Comparison of ENCODE assay signal across 9 cellular contexts in genomic region chr14:61438860-61439765, GRCh38.
A peak's percentile ranks its signal among the peaks of the same experiment; 100 is the strongest.
DNase-seq lines count a peak whose midpoint lies in the region; ATAC-seq and TF ChIP-seq lines count a peak whose summit lies in the region.
"Had no signal": no experiment of that assay in that cellular context is flagged by ENCODE, and none has a peak within 500 bp of the region (broad histone marks: within the 10 kb centered on the region; RNA-seq: fewer than 3 reads in every experiment).

No MANE protein-coding gene starts in this region.

- H3K4me3 Mint-ChIP-seq in CD4-positive, alpha-beta T cell = peak overlapping the region; percentile 72
- peak overlapping the region; percentile 84 for H3K4me3 Mint-ChIP-seq in activated naive CD8-positive, alpha-beta T cell treated with anti-CD3 and anti-CD28 coated beads, Interleukin-2, amount 10 ng/mL, durations not matched to agents 7 days and 5 days
- H3K4me3 Mint-ChIP-seq: nephron had no signal

- TF ChIP-seq CTCF in CD4-positive, alpha-beta T cell (IDR thresholded peaks at IDR 0.05) = no peak
- no peak for TF ChIP-seq CTCF in hepatocyte (IDR thresholded peaks at IDR 0.05; ENCODE audit: poor library complexity)
- no peak for TF ChIP-seq CTCF in spleen (IDR thresholded peaks at IDR 0.05 in 8 of 11, conservative IDR thresholded peaks at IDR 0.05 in 3 of 11)

- H3K4me1 ChIP-seq in hepatocyte (ENCODE audit: insufficient read depth) = peaks cover 6% of the 10 kb centered on the region
- peaks cover 35 to 100% (median 70%) of the 10 kb centered on the region in 6 donors for H3K4me1 ChIP-seq in spleen

- H3K27me3 ChIP-seq in CD4-positive, alpha-beta T cell (ENCODE audit: control insufficient read depth, insufficient read depth, low read length) = no peaks in the 10 kb centered on the region
- H3K27me3 ChIP-seq in hepatocyte (no peaks in the 10 kb centered on the region), spleen (replicated peaks in 1 of 7) (no peaks in the 10 kb centered on the region)

- peak overlapping the region; percentile 61 for H3K4me2 ChIP-seq in hepatocyte

- no peaks in the 10 kb centered on the region for H3K9me3 ChIP-seq in CD4-positive, alpha-beta T cell (ENCODE audit: control insufficient read depth, low read length)
- no peaks in the 10 kb centered on the region for H3K9me3 ChIP-seq in hepatocyte (ENCODE audit: low read depth)
- no peaks in the 10 kb centered on the region for H3K9me3 ChIP-seq in spleen

- 32% methylated on average over 12 of the region's 12 CpGs for WGBS in hepatocyte (ENCODE audit: low lambda C conversion rate, missing lambda C conversion rate)
- WGBS in spleen, 5 donors = 20 to 31% (median 24%) methylated on average over 12 of the region's 12 CpGs

- no peaks in the 10 kb centered on the region for H3K27me3 Mint-ChIP-seq in CD4-positive, alpha-beta T cell
- H3K27me3 Mint-ChIP-seq in activated naive CD8-positive, alpha-beta T cell treated with anti-CD3 and anti-CD28 coated beads, Interleukin-2, amount 10 ng/mL, durations not matched to agents 7 days and 5 days = no peaks in the 10 kb centered on the region

- no peak for TF ChIP-seq POLR2A in spleen (IDR thresholded peaks at IDR 0.05)

- DNase-seq in CD4-positive, alpha-beta T cell = peak in 4 of 10 experiments; percentile 16 to 46 (median 24)
- DNase-seq in NCI-H2029 (lab: John Stamatoyannopoulos, UW) (peak; percentile 94), hepatocyte (ENCODE audit: low spot score) (peak; percentile 51), spleen (no peak)
- DNase-seq in activated naive CD8-positive, alpha-beta T cell treated with anti-CD3 and anti-CD28 coated beads, Interleukin-2, amount 10 ng/mL, durations not matched to agents 7 days and 5 days = no peak

- peaks cover 91% of the 10 kb centered on the region for H3K4me1 Mint-ChIP-seq in CD4-positive, alpha-beta T cell (ENCODE audit: low read depth)
- peaks cover 79% of the 10 kb centered on the region for H3K4me1 Mint-ChIP-seq in activated naive CD8-positive, alpha-beta T cell treated with anti-CD3 and anti-CD28 coated beads, Interleukin-2, amount 10 ng/mL, durations not matched to agents 7 days and 5 days

- H3K27ac Mint-ChIP-seq in CD4-positive, alpha-beta T cell = peak overlapping the region; percentile 83
- H3K27ac Mint-ChIP-seq in activated naive CD8-positive, alpha-beta T cell treated with anti-CD3 and anti-CD28 coated beads, Interleukin-2, amount 10 ng/mL, durations not matched to agents 7 days and 5 days = peak overlapping the region; percentile 84
- H3K27ac Mint-ChIP-seq: nephron had no signal

- H4K20me1 ChIP-seq in hepatocyte (ENCODE audit: insufficient read depth, poor library complexity, severe bottlenecking) = no peaks in the 10 kb centered on the region

- no peaks in the 10 kb centered on the region for H3K9me2 ChIP-seq in hepatocyte (replicated peaks; ENCODE audit: insufficient read depth)

- CTCF ChIA-PET in CD4-positive, alpha-beta T cell (lab: Charles Lee) = no interaction called here

- intact Hi-C loops in CD4-positive, alpha-beta T cell (cut with DNase I, micrococcal nuclease) = loop anchor here in 1 of 2 experiments (2.0 to 10.0 kb wide), 3 partner anchors 37 to 118 kb away; partner anchors contain the start of gene PRKCH
- intact Hi-C loops in spleen (cut with DNase I; ENCODE audit: low total_unique reads) = no loop called here

- no peak overlapping the region for H3K4me3 ChIP-seq in hepatocyte
- peak overlapping the region in 2 of 8 donors; percentile 0 to 42 for H3K4me3 ChIP-seq in spleen

- ATAC-seq in CD4-positive, alpha-beta T cell (ENCODE audit: poor library complexity) = peak; percentile 65
- ATAC-seq in GM21576 (IDR thresholded peaks at IDR 0.05; ENCODE audit: unreplicated experiment) (peak; percentile 52), HG03439 (IDR thresholded peaks at IDR 0.05; ENCODE audit: unreplicated experiment) (no peak), HG03460 (IDR thresholded peaks at IDR 0.05; ENCODE audit: unreplicated experiment) (no peak)
- peak; percentile 61 for ATAC-seq in activated naive CD8-positive, alpha-beta T cell treated with anti-CD3 and anti-CD28 coated beads, Interleukin-2, amount 10 ng/mL, durations not matched to agents 7 days and 5 days (ENCODE audit: low read depth)

- H3K9me3 Mint-ChIP-seq in CD4-positive, alpha-beta T cell = no peaks in the 10 kb centered on the region
- no peaks in the 10 kb centered on the region for H3K9me3 Mint-ChIP-seq in activated naive CD8-positive, alpha-beta T cell treated with anti-CD3 and anti-CD28 coated beads, Interleukin-2, amount 10 ng/mL, durations not matched to agents 7 days and 5 days
- H3K9me3 Mint-ChIP-seq: nephron had no signal

- H3K36me3 ChIP-seq in hepatocyte (replicated peaks; ENCODE audit: insufficient read depth, low read depth) (no peaks in the 10 kb centered on the region), spleen (no peaks in the 10 kb centered on the region)

- peak overlapping the region; percentile 45 for H3K27ac ChIP-seq in CD4-positive, alpha-beta T cell (ENCODE audit: low read depth, low read length)
- H3K27ac ChIP-seq in hepatocyte = peak overlapping the region; percentile 33
- H3K27ac ChIP-seq in spleen = peak overlapping the region; percentile 49 to 74 (median 61)

- POLR2A ChIA-PET in CD4-positive, alpha-beta T cell (lab: Charles Lee) = interaction anchor here (0.8 kb wide), 1 partner anchor 11 kb away, joined by 3 read pairs; no protein-coding TSS in a partner anchor
- POLR2A ChIA-PET in activated naive CD8-positive, alpha-beta T cell treated with anti-CD3 and anti-CD28 coated beads, Interleukin-2, amount 10 ng/mL, durations not matched to agents 7 days and 5 days (lab: Charles Lee) = interaction anchor here (0.6 to 2.3 kb wide), 6 partner anchors 9 to 960 kb away, joined by 3 to 8 read pairs (median 3); no protein-coding TSS in a partner anchor

- peak overlapping the region; percentile 6 for H2AFZ ChIP-seq in hepatocyte

- H3K36me3 Mint-ChIP-seq in CD4-positive, alpha-beta T cell (ENCODE audit: low read depth) = peaks cover 41% of the 10 kb centered on the region
- peaks cover 31% of the 10 kb centered on the region for H3K36me3 Mint-ChIP-seq in activated naive CD8-positive, alpha-beta T cell treated with anti-CD3 and anti-CD28 coated beads, Interleukin-2, amount 10 ng/mL, durations not matched to agents 7 days and 5 days

- no peaks in the 10 kb centered on the region for H3K79me2 ChIP-seq in hepatocyte

Comparison
In these comparisons a context has a peak if more than half of its experiments do, and no peak if none do; other contexts are left out.
1. ATAC-seq: peak in CD4-positive, alpha-beta T cell (single experiment), GM21576 (single experiment) and activated naive CD8-positive, alpha-beta T cell treated with anti-CD3 and anti-CD28 coated beads, Interleukin-2, amount 10 ng/mL, durations not matched to agents 7 days and 5 days (single experiment); none in HG03439 (single experiment) and HG03460 (single experiment).
2. DNase-seq: peak in NCI-H2029 (single experiment) and hepatocyte (single experiment); none in activated naive CD8-positive, alpha-beta T cell treated with anti-CD3 and anti-CD28 coated beads, Interleukin-2, amount 10 ng/mL, durations not matched to agents 7 days and 5 days (single experiment) and spleen (single experiment).
3. Peak in every context shown above with its lines, with median percentiles within 50 percentile points of each other: H3K27ac ChIP-seq.